Comparison of ENCODE assay signal across 20 cellular contexts in the genomic region with DNA sequence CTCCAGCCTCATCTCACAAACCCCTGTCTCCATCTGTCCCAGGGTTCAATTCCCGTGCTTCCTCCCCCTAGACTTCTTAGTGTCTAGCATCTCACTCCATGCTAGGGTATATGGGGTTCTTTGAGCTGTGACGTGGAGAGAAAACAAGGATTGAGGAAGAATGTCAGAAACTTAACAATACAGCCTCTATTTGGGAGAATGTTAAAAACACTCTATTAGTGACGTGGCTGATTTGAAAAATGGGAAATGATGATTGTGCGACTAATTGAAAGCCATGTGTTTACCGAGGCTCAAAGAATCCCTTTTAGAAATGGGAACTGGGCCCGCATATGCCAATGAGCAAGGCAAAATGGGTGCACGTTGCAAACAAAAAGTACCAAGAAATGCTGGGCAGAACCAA.
A peak's percentile ranks its signal among the peaks of the same experiment; 100 is the strongest.
DNase-seq lines count a peak whose midpoint lies in the region; ATAC-seq, FAIRE-seq and TF ChIP-seq lines count a peak whose summit lies in the region.
"Had no signal": no experiment of that assay in that cellular context is flagged by ENCODE, and none has a peak within 500 bp of the region (broad histone marks: within the 10 kb centered on the region; RNA-seq: fewer than 3 reads in every experiment).

No MANE protein-coding gene starts in this region.

- H3K27me3 Mint-ChIP-seq in activated CD8-positive, alpha-beta memory T cell treated with anti-CD3 and anti-CD28 coated beads, Interleukin-2, amount 10 ng/mL, durations not matched to agents 7 days and 5 days, result peaks cover 24% of the 10 kb centered on the region
- peaks cover 1% of the 10 kb centered on the region for H3K27me3 Mint-ChIP-seq in endodermal cell (ENCODE audit: insufficient read depth)

- TF ChIP-seq CTCF in IMR-90 (conservative IDR thresholded peaks at IDR 0.05; ENCODE audit: low read depth, low read length) (no peak), OCI-LY3 (IDR thresholded peaks at IDR 0.05; ENCODE audit: low read depth, low read length) (no peak), endodermal cell (conservative IDR thresholded peaks at IDR 0.05) (no peak), prostate gland (IDR thresholded peaks at IDR 0.05) (no peak)

- POLR2A ChIA-PET in IMR-90 (lab: Charles Lee; ENCODE audit: unreplicated experiment), result no interaction called here

- H3K9me1 ChIP-seq in IMR-90 (ENCODE audit: insufficient read depth, low read length), result peaks cover 43% of the 10 kb centered on the region

- CTCF ChIA-PET in activated CD8-positive, alpha-beta memory T cell treated with anti-CD3 and anti-CD28 coated beads, Interleukin-2, amount 10 ng/mL, durations not matched to agents 7 days and 5 days (lab: Charles Lee), result no interaction called here
- CTCF ChIA-PET in IMR-90 (lab: Yijun Ruan, JAX), result no interaction called here

- H2AFZ ChIP-seq in IMR-90 (replicated peaks; ENCODE audit: low read length, poor library complexity) (peak overlapping the region; percentile 58), OCI-LY3 (ENCODE audit: low read depth, low read length) (no peak overlapping the region)

- no peak overlapping the region for H3K27ac ChIP-seq in IMR-90 (ENCODE audit: insufficient read depth, low read length)
- no peak overlapping the region for H3K27ac ChIP-seq in OCI-LY3 (ENCODE audit: low read length)
- no peak overlapping the region for H3K27ac ChIP-seq in endodermal cell (ENCODE audit: low read depth, low read length)
- no peak overlapping the region for H3K27ac ChIP-seq in prostate gland
- H3K27ac ChIP-seq: BLaER1 had no signal

- FAIRE-seq in GM12892 (lab: Jason Lieb, UNC), result no peak
- FAIRE-seq: HTR-8/SVneo had no signal

- no peak overlapping the region for H3K23ac ChIP-seq in IMR-90 (ENCODE audit: low read depth, low read length)

- H3K14ac ChIP-seq in IMR-90 (replicated peaks; ENCODE audit: low read depth, low read length), result peak overlapping the region; percentile 79

- WGBS in IMR-90 (ENCODE audit: extremely low coverage in 2 of 2, insufficient read length in 1 of 2), 2 experiments, result 86% methylated on average over 3 of the region's 7 CpGs; no CpG with 5 or more reads in 1 of the 2 experiments
- 89 to 94% methylated on average over 5 to 7 of the region's 7 CpGs for WGBS in endodermal cell (ENCODE audit: insufficient coverage in 1 of 2, insufficient read length in 1 of 2), 2 experiments
- 85% methylated on average over 7 of the region's 7 CpGs for WGBS in prostate gland

- H3K9me3 ChIP-seq in IMR-90 (ENCODE audit: control insufficient read depth, insufficient read depth, low read length) (no peaks in the 10 kb centered on the region), OCI-LY3 (ENCODE audit: insufficient read depth, low read length) (no peaks in the 10 kb centered on the region), endodermal cell (ENCODE audit: control insufficient read depth, low read length) (no peaks in the 10 kb centered on the region), prostate gland (no peaks in the 10 kb centered on the region)
- H3K9me3 ChIP-seq: BLaER1 had no signal

- TF ChIP-seq POLR2A in IMR-90 (IDR thresholded peaks at IDR 0.05; ENCODE audit: low read depth, low read length) (no peak), prostate gland (IDR thresholded peaks at IDR 0.05) (no peak), GM12892 (IDR thresholded peaks at IDR 0.05; ENCODE audit: low read depth, low read length) (no peak)

- peak overlapping the region; percentile 37; the same call in 1 of the 2 replicates for H4K5ac ChIP-seq in IMR-90 (ENCODE audit: low read depth, low read length)

- peaks cover 15% of the 10 kb centered on the region for H3K4me1 Mint-ChIP-seq in activated CD8-positive, alpha-beta memory T cell treated with anti-CD3 and anti-CD28 coated beads, Interleukin-2, amount 10 ng/mL, durations not matched to agents 7 days and 5 days
- peaks cover 5% of the 10 kb centered on the region for H3K4me1 Mint-ChIP-seq in endodermal cell
- H3K4me1 Mint-ChIP-seq: CD14-positive monocyte had no signal

- no peak overlapping the region for H3K4me3 ChIP-seq in IMR-90 (ENCODE audit: insufficient read depth, low read depth, low read length)
- no peak overlapping the region for H3K4me3 ChIP-seq in OCI-LY3 (ENCODE audit: low read length)
- H3K4me3 ChIP-seq in endodermal cell (ENCODE audit: low read length), result no peak overlapping the region
- H3K4me3 ChIP-seq in prostate gland, result no peak overlapping the region
- H3K4me3 ChIP-seq: BLaER1 had no signal

- H3K18ac ChIP-seq in IMR-90 (ENCODE audit: low read depth, low read length), result peak overlapping the region; percentile 11; the same call in 1 of the 2 replicates

- intact Hi-C loops in IMR-90 (cut with micrococcal nuclease) (no loop called here), prostate gland (cut with DNase I) (no loop called here)

- H4K91ac ChIP-seq in IMR-90 (ENCODE audit: insufficient read depth, low read depth, low read length), result peak overlapping the region; percentile 64

- H3K79me1 ChIP-seq in IMR-90 (ENCODE audit: low read depth in 1 of 2, low read length in 2 of 2), result peaks cover 6 to 49% of the 10 kb centered on the region in 2 experiments; a peak in 3 of 4 replicates

- peak overlapping the region in 1 of 2 experiments; percentile 54; a peak in 2 of 4 replicates for H4K8ac ChIP-seq in IMR-90 (ENCODE audit: low read depth in 2 of 2, low read length in 2 of 2)

- peak overlapping the region; percentile 74 for H2BK120ac ChIP-seq in IMR-90 (ENCODE audit: low read depth, low read length)

- H2BK15ac ChIP-seq in IMR-90 (ENCODE audit: low read depth, low read length), result peak overlapping the region; percentile 15; the same call in 1 of the 3 replicates

- ATAC-seq in activated CD8-positive, alpha-beta memory T cell treated with anti-CD3 and anti-CD28 coated beads, Interleukin-2, amount 10 ng/mL, durations not matched to agents 7 days and 5 days, result no peak
- ATAC-seq in IMR-90 (ENCODE audit: low read depth), result no peak
- ATAC-seq: HCT116 had no signal

- BruUV-seq in IMR-90 (replicated peaks; lab: Mats Ljungman, UMichigan), result no TSS peak

- no peaks in the 10 kb centered on the region for H3K79me2 ChIP-seq in OCI-LY3 (ENCODE audit: low read length)

- peak overlapping the region; percentile 94; the same call in 1 of the 2 replicates for H2BK20ac ChIP-seq in IMR-90 (ENCODE audit: low read depth, low read length)

- no peak overlapping the region for H3K4me3 Mint-ChIP-seq in activated CD8-positive, alpha-beta memory T cell treated with anti-CD3 and anti-CD28 coated beads, Interleukin-2, amount 10 ng/mL, durations not matched to agents 7 days and 5 days
- H3K4me3 Mint-ChIP-seq in endodermal cell, result no peak overlapping the region
- H3K4me3 Mint-ChIP-seq: CD14-positive monocyte; CD4-positive, alpha-beta memory T cell; HFFc6 had no signal

- dilution Hi-C loops in IMR-90 (cut with HindIII; ENCODE audit: low sequenced_read_pairs, unreplicated experiment), result no loop called here

- H3K27me3 ChIP-seq in IMR-90 (ENCODE audit: control insufficient read depth, insufficient read depth, low read length), result no peaks in the 10 kb centered on the region
- peaks cover 15% of the 10 kb centered on the region for H3K27me3 ChIP-seq in OCI-LY3 (ENCODE audit: low read depth, low read length)
- no peaks in the 10 kb centered on the region for H3K27me3 ChIP-seq in endodermal cell (ENCODE audit: control insufficient read depth, insufficient read depth, low read length, poor library complexity, severe bottlenecking)
- no peaks in the 10 kb centered on the region for H3K27me3 ChIP-seq in prostate gland (replicated peaks; ENCODE audit: insufficient read depth)
- H3K27me3 ChIP-seq: BLaER1 had no signal

- in situ Hi-C loops in IMR-90 (cut with MboI; ENCODE audit: low sequenced_read_pairs), result no loop called here

- no peak overlapping the region for H3K4me2 ChIP-seq in IMR-90 (ENCODE audit: low read depth, low read length)
- 0 out of 2 replicates have a peak overlapping the region, but pooled peaks have one; percentile 3 for H3K4me2 ChIP-seq in OCI-LY3 (ENCODE audit: low read length)
- H3K4me2 ChIP-seq: BLaER1 had no signal

- H3K4me1 ChIP-seq in IMR-90 (ENCODE audit: control insufficient read depth, insufficient read depth, low read length) (peaks cover 22% of the 10 kb centered on the region), OCI-LY3 (ENCODE audit: low read length) (peaks cover 8% of the 10 kb centered on the region), endodermal cell (ENCODE audit: control insufficient read depth, insufficient read depth, low read length) (no peaks in the 10 kb centered on the region), prostate gland (replicated peaks) (no peaks in the 10 kb centered on the region)
- H3K4me1 ChIP-seq: BLaER1 had no signal

- no peak overlapping the region for H3K9ac ChIP-seq in IMR-90 (ENCODE audit: low read depth, low read length)
- H3K9ac ChIP-seq in OCI-LY3 (ENCODE audit: low read length), result no peak overlapping the region
- H3K9ac ChIP-seq in endodermal cell (ENCODE audit: extremely low read depth, low read length, poor library complexity, severe bottlenecking), result no peak overlapping the region
- H3K9ac ChIP-seq: BLaER1 had no signal

- no peaks in the 10 kb centered on the region for H4K20me1 ChIP-seq in IMR-90 (ENCODE audit: insufficient read depth, low read length)
- H4K20me1 ChIP-seq in OCI-LY3 (ENCODE audit: insufficient read depth, low read length), result no peaks in the 10 kb centered on the region
- H4K20me1 ChIP-seq: BLaER1 had no signal

- H2AK5ac ChIP-seq in IMR-90 (ENCODE audit: low read depth, low read length), result peak overlapping the region; percentile 29; the same call in 1 of the 2 replicates

- H2BK5ac ChIP-seq in IMR-90 (ENCODE audit: low read depth, low read length, poor library complexity, severe bottlenecking), result peak overlapping the region; percentile 52

- no peak overlapping the region for H2AK9ac ChIP-seq in IMR-90 (replicated peaks; ENCODE audit: low read depth, low read length, poor library complexity)

- TF ChIP-seq RAD21 in IMR-90 (IDR thresholded peaks at IDR 0.05; ENCODE audit: low read length), result no peak

- peak; percentile 12 for DNase-seq in activated CD8-positive, alpha-beta memory T cell treated with anti-CD3 and anti-CD28 coated beads, Interleukin-2, amount 10 ng/mL, durations not matched to agents 7 days and 5 days
- DNase-seq in activated CD8-positive, alpha-beta memory T cell treated with anti-CD3 and anti-CD28 coated beads, Interleukin-2, amount 50 U/mL, for 4 hours, result no peak
- no peak for DNase-seq in IMR-90
- peak; percentile 5 for DNase-seq in endodermal cell
- no peak for DNase-seq in prostate gland (ENCODE audit: low spot score)
- no peak for DNase-seq in SIG-M5 (lab: John Stamatoyannopoulos, UW)
- no peak for DNase-seq in GM12892 (ENCODE audit: insufficient read length)
- DNase-seq: 8988T; CD4-positive, alpha-beta memory T cell; DMS153; DMS79; GF-D8; GOT3; H7; HFFc6 had no signal

- no peak overlapping the region for H3K56ac ChIP-seq in IMR-90 (ENCODE audit: extremely low read depth, insufficient read depth, low read length)

- no peaks in the 10 kb centered on the region for H3K9me3 Mint-ChIP-seq in activated CD8-positive, alpha-beta memory T cell treated with anti-CD3 and anti-CD28 coated beads, Interleukin-2, amount 10 ng/mL, durations not matched to agents 7 days and 5 days (ENCODE audit: low read depth)
- no peaks in the 10 kb centered on the region for H3K9me3 Mint-ChIP-seq in endodermal cell
- H3K9me3 Mint-ChIP-seq: CD14-positive monocyte; CD4-positive, alpha-beta memory T cell; HFFc6 had no signal

- no peaks in the 10 kb centered on the region for H3K36me3 ChIP-seq in IMR-90 (ENCODE audit: control insufficient read depth, insufficient read depth, low read length)
- H3K36me3 ChIP-seq in OCI-LY3 (replicated peaks; ENCODE audit: low read depth, low read length), result no peaks in the 10 kb centered on the region
- H3K36me3 ChIP-seq in endodermal cell (ENCODE audit: control insufficient read depth, insufficient read depth, low read length), result no peaks in the 10 kb centered on the region
- no peaks in the 10 kb centered on the region for H3K36me3 ChIP-seq in prostate gland
- H3K36me3 ChIP-seq: BLaER1 had no signal

- peak overlapping the region; percentile 78 for H3K4ac ChIP-seq in IMR-90 (ENCODE audit: low read depth, low read length)

- no peak overlapping the region for H3K27ac Mint-ChIP-seq in activated CD8-positive, alpha-beta memory T cell treated with anti-CD3 and anti-CD28 coated beads, Interleukin-2, amount 10 ng/mL, durations not matched to agents 7 days and 5 days
- H3K27ac Mint-ChIP-seq in endodermal cell, result no peak overlapping the region
- H3K27ac Mint-ChIP-seq: CD14-positive monocyte; CD4-positive, alpha-beta memory T cell; HFFc6 had no signal

- H3K36me3 Mint-ChIP-seq in activated CD8-positive, alpha-beta memory T cell treated with anti-CD3 and anti-CD28 coated beads, Interleukin-2, amount 10 ng/mL, durations not matched to agents 7 days and 5 days, result no peaks in the 10 kb centered on the region
- no peaks in the 10 kb centered on the region for H3K36me3 Mint-ChIP-seq in endodermal cell (ENCODE audit: low read depth)
- H3K36me3 Mint-ChIP-seq: CD14-positive monocyte; CD4-positive, alpha-beta memory T cell had no signal

Comparison
In these comparisons a context has a peak if more than half of its experiments do, and no peak if none do; other contexts are left out.
1. DNase-seq: peak in activated CD8-positive, alpha-beta memory T cell treated with anti-CD3 and anti-CD28 coated beads, Interleukin-2, amount 10 ng/mL, durations not matched to agents 7 days and 5 days (single experiment) and endodermal cell (single experiment); none in activated CD8-positive, alpha-beta memory T cell treated with anti-CD3 and anti-CD28 coated beads, Interleukin-2, amount 50 U/mL, for 4 hours (single experiment), IMR-90 (single experiment), prostate gland (single experiment), SIG-M5 (single experiment) and GM12892 (single experiment).